ENCODE assay signal across 8 cellular contexts in genomic region chr7:77799078-77799964, GRCh38. TPM values are rescaled to one million over a fixed set of nuclear protein-coding genes. Genes with fewer than 3 reads are reported as not detected.
A peak's percentile ranks its signal among the peaks of the same experiment; 100 is the strongest.
DNase-seq lines count a peak whose midpoint lies in the region; ATAC-seq, FAIRE-seq and TF ChIP-seq lines count a peak whose summit lies in the region.

No MANE protein-coding gene starts in this region.

- no peaks in the 10 kb centered on the region for H3K36me3 ChIP-seq in pancreas

- TF ChIP-seq CTCF in pancreas (IDR thresholded peaks at IDR 0.05), result peak in 1 of 4 donors; percentile 3

- peak overlapping the region; percentile 94 for H3K27ac Mint-ChIP-seq in activated naive CD8-positive, alpha-beta T cell treated with anti-CD3 and anti-CD28 coated beads, Interleukin-2, amount 10 ng/mL, durations not matched to agents 7 days and 5 days

- DNase-seq in DMS53 (lab: John Stamatoyannopoulos, UW) (peak; percentile 68), DMS53 treated with DMSO at 0.1 percent for 48 hours (lab: John Stamatoyannopoulos, UW; ENCODE audit: unreplicated experiment) (no peak), RKO (ENCODE audit: low spot score) (peak; percentile 74), head of caudate nucleus (peak in 38 of 42 donors; percentile 6 to 73 (median 48)), pancreas (peak; percentile 17 to 81 (median 49)), NCI-H2081 treated with DMSO at 0.1 percent for 48 hours (lab: John Stamatoyannopoulos, UW) (no peak)
- DNase-seq in activated naive CD8-positive, alpha-beta T cell treated with anti-CD3 and anti-CD28 coated beads, Interleukin-2, amount 10 ng/mL, durations not matched to agents 7 days and 5 days, result peak; percentile 61

- peak overlapping the region; percentile 94 for H3K4me3 Mint-ChIP-seq in activated naive CD8-positive, alpha-beta T cell treated with anti-CD3 and anti-CD28 coated beads, Interleukin-2, amount 10 ng/mL, durations not matched to agents 7 days and 5 days

- FAIRE-seq in pancreas (lab: Jason Lieb, UNC), result no peak

- H3K27me3 Mint-ChIP-seq in activated naive CD8-positive, alpha-beta T cell treated with anti-CD3 and anti-CD28 coated beads, Interleukin-2, amount 10 ng/mL, durations not matched to agents 7 days and 5 days, result no peaks in the 10 kb centered on the region

- peak; percentile 2 for ATAC-seq in HG03520 (IDR thresholded peaks at IDR 0.05; ENCODE audit: unreplicated experiment)
- no peak for ATAC-seq in activated naive CD8-positive, alpha-beta T cell treated with anti-CD3 and anti-CD28 coated beads, Interleukin-2, amount 10 ng/mL, durations not matched to agents 7 days and 5 days (ENCODE audit: low read depth)
- peak; percentile 5 to 14 (median 9) for ATAC-seq in pancreas

- H3K27ac ChIP-seq in pancreas, result peak overlapping the region; percentile 70 to 87 (median 78)

- 1% methylated on average over 54 to 55 of the region's 55 CpGs for WGBS in pancreas, 2 donors

- peaks cover 0 to 17% (median 17%) of the 10 kb centered on the region in 3 donors for H3K4me1 ChIP-seq in pancreas

- intact Hi-C loops in head of caudate nucleus (cut with DNase I), result no loop called here
- intact Hi-C loops in pancreas (cut with DNase I), result no loop called here

- H3K9me3 ChIP-seq in pancreas, result no peaks in the 10 kb centered on the region

- no peaks in the 10 kb centered on the region for H3K9me3 Mint-ChIP-seq in activated naive CD8-positive, alpha-beta T cell treated with anti-CD3 and anti-CD28 coated beads, Interleukin-2, amount 10 ng/mL, durations not matched to agents 7 days and 5 days

- POLR2A ChIA-PET in activated naive CD8-positive, alpha-beta T cell treated with anti-CD3 and anti-CD28 coated beads, Interleukin-2, amount 10 ng/mL, durations not matched to agents 7 days and 5 days (lab: Charles Lee), result interaction anchor here (0.6 to 1.7 kb wide), 5 partner anchors 8 to 112 kb away, joined by 3 to 9 read pairs (median 4); partner anchors contain the start of gene RSBN1L

- no peaks in the 10 kb centered on the region for H3K27me3 ChIP-seq in pancreas

- H3K4me1 Mint-ChIP-seq in activated naive CD8-positive, alpha-beta T cell treated with anti-CD3 and anti-CD28 coated beads, Interleukin-2, amount 10 ng/mL, durations not matched to agents 7 days and 5 days, result peaks cover 54% of the 10 kb centered on the region

- H3K4me3 ChIP-seq in pancreas, result peak overlapping the region; percentile 51 to 83 (median 72)

- peaks cover 26% of the 10 kb centered on the region for H3K36me3 Mint-ChIP-seq in activated naive CD8-positive, alpha-beta T cell treated with anti-CD3 and anti-CD28 coated beads, Interleukin-2, amount 10 ng/mL, durations not matched to agents 7 days and 5 days

RNA-seq across cellular contexts. Expression of gene PHTF2, which starts 0.7 kb away (rescaled TPM):
- 10 to 100 TPM; 33.3 to 33.6 TPM for total RNA-seq in activated naive CD8-positive, alpha-beta T cell treated with anti-CD3 and anti-CD28 coated beads, Interleukin-2, amount 10 ng/mL, durations not matched to agents 7 days and 5 days
- total RNA-seq in pancreas, result 1 to 10 TPM; 3.3 to 7.3 (median 5.1) TPM
- polyA plus RNA-seq in pancreas, result 1 to 10 TPM; 4.1 to 8.8 TPM

RNA-seq across cellular contexts. Expression of gene TMEM60, which starts 1.1 kb away (rescaled TPM):
- 10 to 100 TPM; 15.4 to 15.9 TPM for total RNA-seq in activated naive CD8-positive, alpha-beta T cell treated with anti-CD3 and anti-CD28 coated beads, Interleukin-2, amount 10 ng/mL, durations not matched to agents 7 days and 5 days
- 1 to 10 TPM; 6.2 to 8.6 (median 7.2) TPM for total RNA-seq in pancreas
- 10 to 100 TPM; 11.6 to 22.0 TPM for polyA plus RNA-seq in pancreas

Comparison
In these comparisons a context has a peak if more than half of its experiments do, and no peak if none do; other contexts are left out.
1. DNase-seq: peak in DMS53 (single experiment), RKO (single experiment), activated naive CD8-positive, alpha-beta T cell treated with anti-CD3 and anti-CD28 coated beads, Interleukin-2, amount 10 ng/mL, durations not matched to agents 7 days and 5 days (single experiment), head of caudate nucleus (38 of 42) and pancreas (6 of 6); none in DMS53 treated with DMSO at 0.1 percent for 48 hours (single experiment) and NCI-H2081 treated with DMSO at 0.1 percent for 48 hours (single experiment).
2. RNA of gene PHTF2, which starts 0.7 kb away (total RNA-seq): 33.3 to 33.6 TPM in activated naive CD8-positive, alpha-beta T cell treated with anti-CD3 and anti-CD28 coated beads, Interleukin-2, amount 10 ng/mL, durations not matched to agents 7 days and 5 days; 3.3 to 7.3 TPM in pancreas; every median in the first group is over 4 times any median in the second.